Comparison of ENCODE assay signal across 33 cellular contexts in genomic region chr3:194983121-194983520, GRCh38.
"Had no signal": no experiment of that assay in that cellular context is flagged by ENCODE, and none has a peak within 500 bp of the region (broad histone marks: within the 10 kb centered on the region; RNA-seq: fewer than 3 reads in every experiment).

No MANE protein-coding gene starts in this region.

- H3K27me3 ChIP-seq: adrenal gland, body of pancreas, breast epithelium, Peyer's patch had no signal

- ATAC-seq: activated naive CD4-positive, alpha-beta T cell treated with anti-CD3 and anti-CD28 coated beads, Interleukin-2, amount 50 U/mL, for 72 hours; activated T-cell treated with anti-CD3 and anti-CD28 coated beads, Interleukin-2, amount 50 U/mL, for 4 hours; body of pancreas; PC-3; SK-N-SH treated with all-trans-retinoic acid at 6 μM for 48 hours; T-cell; T-helper 17 cell had no signal

- DNase-seq: activated B cell treated with CpG ODN at 0.5 μM for 24 hours; activated CD4-positive, alpha-beta memory T cell treated with anti-CD3 and anti-CD28 coated beads for 36 hours; activated CD4-positive, alpha-beta T cell treated with anti-CD3 and anti-CD28 coated beads for 4 hours; activated CD4-positive, alpha-beta T cell treated with anti-CD3 and anti-CD28 coated beads, Interleukin-2, amount 50 U/mL, for 1 hour; activated CD4-positive, CD25-positive, alpha-beta regulatory T cell treated with anti-CD3 and anti-CD28 coated beads, Interleukin-2, amount 50 U/mL, for 72 hours; activated gamma-delta T cell treated with Interleukin-2 at 50 U/mL for 16 hours; activated naive CD4-positive, alpha-beta T cell treated with anti-CD3 and anti-CD28 coated beads for 36 hours; activated T-cell treated with anti-CD3 and anti-CD28 coated beads for 4 hours; activated T-cell treated with anti-CD3 and anti-CD28 coated beads, Interleukin-2, amount 50 U/mL, for 4 hours; adrenal gland; body of pancreas; MM.1S; MV-4-11; NCI-H1092; NCI-H1436 treated with DMSO at 0.1 percent for 48 hours; NCI-H187 treated with DMSO at 0.1 percent for 48 hours; NCI-H2081; NCI-H345; NCI-H526; NCI-H748 treated with DMSO at 0.1 percent for 48 hours; NK-92 treated with Interleukin-12 subunit alpha and Interleukin-12 subunit beta, amount 100 ng/mL, for 24 hours; PC-3; Peyer's patch; RPMI8226; SHP77 treated with DMSO at 0.1 percent for 48 hours; T-cell; T-helper 17 cell had no signal

- H3K4me3 ChIP-seq: adrenal gland, body of pancreas, breast epithelium, Peyer's patch, SJSA1 had no signal

- H3K9me3 ChIP-seq: adrenal gland, SJSA1 had no signal

- H3K36me3 ChIP-seq: adrenal gland, breast epithelium, Peyer's patch, SJSA1 had no signal

- H3K27ac ChIP-seq: adrenal gland, body of pancreas, breast epithelium, KMS-11, Peyer's patch, SJSA1, VCaP had no signal

- H3K4me1 ChIP-seq: breast epithelium had no signal
